Comparison of ENCODE assay signal across 8 cellular contexts in genomic region chr19:35879770-35880317, GRCh38. TPM values are rescaled to one million over a fixed set of nuclear protein-coding genes. Genes with fewer than 3 reads are reported as not detected.
DNase-seq lines count a peak whose midpoint lies in the region; ATAC-seq, FAIRE-seq and TF ChIP-seq lines count a peak whose summit lies in the region.

No MANE protein-coding gene starts in this region.

- H3K4me2 ChIP-seq in H1 (ENCODE audit: insufficient read depth in 1 of 2, low read depth in 2 of 2, low read length in 2 of 2) (peak overlapping the region; percentile 1 to 41; a peak in 3 of 4 replicates), mesendoderm (ENCODE audit: low read length) (no peak overlapping the region)

- H3K9ac ChIP-seq in H1 (replicated peaks in 1 of 4; ENCODE audit: extremely low read depth in 1 of 4, low read depth in 3 of 4, low read length in 3 of 4) (no peak overlapping the region), mesendoderm (ENCODE audit: low read length) (no peak overlapping the region)

- H3K4me3 Mint-ChIP-seq in activated CD8-positive, alpha-beta memory T cell treated with anti-CD3 and anti-CD28 coated beads, Interleukin-2, amount 10 ng/mL, durations not matched to agents 7 days and 5 days, result no peak overlapping the region
- no peak overlapping the region for H3K4me3 Mint-ChIP-seq in stimulated activated memory B cell treated with anti-CD40 and anti-IgM and Interleukin-4, amounts not matched to agents 10 μg/mL and 1 μg/mL and 100 μg/mL, for 72 hours

- no peaks in the 10 kb centered on the region for H4K20me1 ChIP-seq in H1 (replicated peaks in 1 of 2; ENCODE audit: control insufficient read depth in 1 of 2, insufficient read depth in 2 of 2, low read length in 2 of 2)

- no peaks in the 10 kb centered on the region for H3K9me3 Mint-ChIP-seq in activated CD8-positive, alpha-beta memory T cell treated with anti-CD3 and anti-CD28 coated beads, Interleukin-2, amount 10 ng/mL, durations not matched to agents 7 days and 5 days (ENCODE audit: low read depth)
- H3K9me3 Mint-ChIP-seq in stimulated activated memory B cell treated with anti-CD40 and anti-IgM and Interleukin-4, amounts not matched to agents 10 μg/mL and 1 μg/mL and 100 μg/mL, for 72 hours, result no peaks in the 10 kb centered on the region

- no peak for TF ChIP-seq POLR2A in H1 (IDR thresholded peaks at IDR 0.05; ENCODE audit: control extremely low read depth in 1 of 2, low read depth in 2 of 2, low read length in 2 of 2)

- H2BK120ac ChIP-seq in H1 (replicated peaks; ENCODE audit: low read depth, low read length), result no peak overlapping the region
- no peak overlapping the region for H2BK120ac ChIP-seq in mesendoderm (ENCODE audit: low read depth, low read length)

- no peak overlapping the region for H3K56ac ChIP-seq in H1 (replicated peaks; ENCODE audit: insufficient read length, low read depth, low read length)
- no peak overlapping the region for H3K56ac ChIP-seq in mesendoderm (ENCODE audit: low read length)

- H3K27me3 ChIP-seq in H1 (replicated peaks in 1 of 4; ENCODE audit: control insufficient read depth in 3 of 4, extremely low read depth in 1 of 4, insufficient read depth in 3 of 4, low read length in 3 of 4), result 0 out of 7 replicates have a peak, but pooled peaks cover 0 to 5% (median 1%) of the 10 kb centered on the region in 4 experiments
- H3K27me3 ChIP-seq in mesendoderm (ENCODE audit: insufficient read depth, low read length, poor library complexity), result no peaks in the 10 kb centered on the region

- peak overlapping the region in 1 of 4 experiments; percentile 30; a peak in 2 of 8 replicates for H3K4me3 ChIP-seq in H1 (ENCODE audit: extremely low read depth in 1 of 4, insufficient read depth in 2 of 4, low read depth in 3 of 4, low read length in 4 of 4)
- H3K4me3 ChIP-seq in mesendoderm (ENCODE audit: low read length), result no peak overlapping the region

- peak in 1 of 2 experiments; percentile 26; a peak in 1 of 4 replicates for TF ChIP-seq RAD21 in H1 (IDR thresholded peaks at IDR 0.05 in 1 of 2, conservative IDR thresholded peaks at IDR 0.05 in 1 of 2; ENCODE audit: low read depth in 2 of 2, low read length in 2 of 2)

- TF ChIP-seq EP300 in H1 (IDR thresholded peaks at IDR 0.05; ENCODE audit: borderline replicate concordance in 1 of 2, low read depth in 2 of 2, low read length in 2 of 2), result no peak

- TF ChIP-seq CTCF in H1 (IDR thresholded peaks at IDR 0.05; ENCODE audit: control extremely low read depth in 1 of 3, insufficient read depth in 1 of 3, low read depth in 1 of 3, low read length in 3 of 3), result no peak

- peak; percentile 57 for FAIRE-seq in H1 (lab: Jason Lieb, UNC)

- no peaks in the 10 kb centered on the region for H3K79me1 ChIP-seq in H1 (ENCODE audit: low read depth, low read length)
- no peaks in the 10 kb centered on the region for H3K79me1 ChIP-seq in mesendoderm (ENCODE audit: low read length)

- H4K8ac ChIP-seq in H1 (ENCODE audit: extremely low read depth, insufficient read depth, low read length) (no peak overlapping the region), mesendoderm (ENCODE audit: low read depth, low read length) (no peak overlapping the region)

- no peaks in the 10 kb centered on the region for H3K9me3 ChIP-seq in H1 (ENCODE audit: insufficient read depth in 2 of 2, low read depth in 1 of 2, low read length in 1 of 2)

- H4K5ac ChIP-seq in H1 (ENCODE audit: insufficient read length, low read depth, low read length), result no peak overlapping the region
- no peak overlapping the region for H4K5ac ChIP-seq in mesendoderm (ENCODE audit: low read length)

- H3K23ac ChIP-seq in H1 (ENCODE audit: insufficient read length) (no peak overlapping the region), mesendoderm (ENCODE audit: low read length) (no peak overlapping the region)

- H3K14ac ChIP-seq in H1 (ENCODE audit: insufficient read length), result no peak overlapping the region

- H3K18ac ChIP-seq in H1 (ENCODE audit: extremely low read depth, low read length), result no peak overlapping the region
- H3K18ac ChIP-seq in mesendoderm (ENCODE audit: low read length), result no peak overlapping the region

- no peaks in the 10 kb centered on the region for H3K36me3 Mint-ChIP-seq in activated CD8-positive, alpha-beta memory T cell treated with anti-CD3 and anti-CD28 coated beads, Interleukin-2, amount 10 ng/mL, durations not matched to agents 7 days and 5 days
- no peaks in the 10 kb centered on the region for H3K36me3 Mint-ChIP-seq in stimulated activated memory B cell treated with anti-CD40 and anti-IgM and Interleukin-4, amounts not matched to agents 10 μg/mL and 1 μg/mL and 100 μg/mL, for 72 hours

- no peaks in the 10 kb centered on the region for H3K23me2 ChIP-seq in H1 (ENCODE audit: low read depth, low read length)

- CTCF ChIA-PET in activated CD8-positive, alpha-beta memory T cell treated with anti-CD3 and anti-CD28 coated beads, Interleukin-2, amount 10 ng/mL, durations not matched to agents 7 days and 5 days (lab: Charles Lee), result interaction anchor here (0.9 to 5.7 kb wide), 8 partner anchors 19 to 225 kb away, joined by 3 to 88 read pairs (median 3); partner anchors contain the start of gene IGFLR1
- CTCF ChIA-PET in H1 (lab: Charles Lee; ENCODE audit: partially characterized antibody), result interaction anchor here (0.8 to 1.5 kb wide), 7 partner anchors 10 to 79 kb away, joined by 3 to 5 read pairs (median 3); no protein-coding TSS in a partner anchor

- DNase-seq in A172 (ENCODE audit: low spot score) (peak; percentile 90), NOMO-1 (lab: John Stamatoyannopoulos, UW; ENCODE audit: unreplicated experiment in 2 of 2) (peak; percentile 91 to 93), H1 (ENCODE audit: low read depth in 1 of 2, low spot score in 2 of 2) (peak; percentile 64 to 99), mesendoderm (peak; percentile 93)
- DNase-seq in activated CD8-positive, alpha-beta memory T cell treated with anti-CD3 and anti-CD28 coated beads, Interleukin-2, amount 10 ng/mL, durations not matched to agents 7 days and 5 days, result peak; percentile 90

- H2BK12ac ChIP-seq in H1 (ENCODE audit: low read depth, low read length), result no peak overlapping the region

- 8% methylated on average over 24 of the region's 28 CpGs; no CpG with 5 or more reads in 1 of the 2 experiments for WGBS in H1 (ENCODE audit: extremely low coverage in 1 of 2, insufficient coverage in 1 of 2, insufficient read length in 1 of 2, insufficient replicate concordance in 2 of 2, low coverage in 1 of 2, low lambda C conversion rate in 2 of 2, missing lambda C conversion rate in 1 of 2), 2 experiments
- WGBS in mesendoderm (ENCODE audit: extremely low coverage, insufficient coverage, low lambda C conversion rate), result no CpG with 5 or more reads among the region's 28 CpGs

- no peak overlapping the region for H3K27ac Mint-ChIP-seq in activated CD8-positive, alpha-beta memory T cell treated with anti-CD3 and anti-CD28 coated beads, Interleukin-2, amount 10 ng/mL, durations not matched to agents 7 days and 5 days
- no peak overlapping the region for H3K27ac Mint-ChIP-seq in stimulated activated memory B cell treated with anti-CD40 and anti-IgM and Interleukin-4, amounts not matched to agents 10 μg/mL and 1 μg/mL and 100 μg/mL, for 72 hours

- no peak overlapping the region for H3K27ac ChIP-seq in H1 (ENCODE audit: low read depth, low read length)
- H3K27ac ChIP-seq in mesendoderm (ENCODE audit: low read depth, low read length), result no peak overlapping the region

- no peak overlapping the region for H4K91ac ChIP-seq in H1 (replicated peaks; ENCODE audit: insufficient read length, low read length)

- no peak overlapping the region for H2AK5ac ChIP-seq in H1 (ENCODE audit: low read depth, low read length)
- no peak overlapping the region for H2AK5ac ChIP-seq in mesendoderm (ENCODE audit: low read length)

- H3K4ac ChIP-seq in H1 (replicated peaks; ENCODE audit: insufficient read length, low read depth, low read length), result no peak overlapping the region
- no peak overlapping the region for H3K4ac ChIP-seq in mesendoderm (ENCODE audit: low read depth, low read length)

- POLR2A ChIA-PET in H1 (lab: Charles Lee; ENCODE audit: partially characterized antibody), result interaction anchor here (0.8 to 1.6 kb wide), 2 partner anchors 10 to 21 kb away, joined by 4 to 6 read pairs; partner anchors contain the start of gene NFKBID

- no peak overlapping the region for H2BK20ac ChIP-seq in H1 (ENCODE audit: low read length)

- H3K27me3 Mint-ChIP-seq in activated CD8-positive, alpha-beta memory T cell treated with anti-CD3 and anti-CD28 coated beads, Interleukin-2, amount 10 ng/mL, durations not matched to agents 7 days and 5 days, result peaks cover 20% of the 10 kb centered on the region
- H3K27me3 Mint-ChIP-seq in stimulated activated memory B cell treated with anti-CD40 and anti-IgM and Interleukin-4, amounts not matched to agents 10 μg/mL and 1 μg/mL and 100 μg/mL, for 72 hours, result peaks cover 52% of the 10 kb centered on the region

- ATAC-seq in GM21381 (IDR thresholded peaks at IDR 0.05; ENCODE audit: unreplicated experiment) (peak; percentile 57), HG02642 (IDR thresholded peaks at IDR 0.05; ENCODE audit: poor library complexity, unreplicated experiment) (no peak)
- peak; percentile 94 for ATAC-seq in activated CD8-positive, alpha-beta memory T cell treated with anti-CD3 and anti-CD28 coated beads, Interleukin-2, amount 10 ng/mL, durations not matched to agents 7 days and 5 days
- peak; percentile 59 for ATAC-seq in stimulated activated memory B cell treated with anti-CD40 and anti-IgM and Interleukin-4, amounts not matched to agents 10 μg/mL and 1 μg/mL and 100 μg/mL, for 72 hours

- H3K79me2 ChIP-seq in H1 (ENCODE audit: control insufficient read depth in 1 of 2, insufficient read depth in 2 of 2, low read length in 2 of 2) (no peaks in the 10 kb centered on the region), mesendoderm (ENCODE audit: control insufficient read depth, insufficient read depth, low read length) (no peaks in the 10 kb centered on the region)

- H3K4me1 ChIP-seq in H1 (replicated peaks in 1 of 4; ENCODE audit: control insufficient read depth in 3 of 4, insufficient read depth in 4 of 4, low read length in 3 of 4), result peaks cover 0 to 6% (median 1%) of the 10 kb centered on the region in 4 experiments; a peak in 3 of 7 replicates
- no peaks in the 10 kb centered on the region for H3K4me1 ChIP-seq in mesendoderm (ENCODE audit: control insufficient read depth, low read depth, low read length)

- H2BK5ac ChIP-seq in H1 (ENCODE audit: low read depth, low read length) (no peak overlapping the region), mesendoderm (ENCODE audit: low read length) (no peak overlapping the region)

- H2AFZ ChIP-seq in H1 (ENCODE audit: low read length), result no peak overlapping the region

- H3K36me3 ChIP-seq in H1 (ENCODE audit: control insufficient read depth in 2 of 4, insufficient read depth in 4 of 4, low read length in 3 of 4) (no peaks in the 10 kb centered on the region; a peak in 1 of 8 replicates), mesendoderm (ENCODE audit: control insufficient read depth, insufficient read depth, low read length) (no peaks in the 10 kb centered on the region)

- H2BK15ac ChIP-seq in H1 (ENCODE audit: low read length), result no peak overlapping the region
- H2BK15ac ChIP-seq in mesendoderm (replicated peaks; ENCODE audit: low read depth), result no peak overlapping the region

- peaks cover 6% of the 10 kb centered on the region for H3K4me1 Mint-ChIP-seq in activated CD8-positive, alpha-beta memory T cell treated with anti-CD3 and anti-CD28 coated beads, Interleukin-2, amount 10 ng/mL, durations not matched to agents 7 days and 5 days
- peaks cover 30% of the 10 kb centered on the region for H3K4me1 Mint-ChIP-seq in stimulated activated memory B cell treated with anti-CD40 and anti-IgM and Interleukin-4, amounts not matched to agents 10 μg/mL and 1 μg/mL and 100 μg/mL, for 72 hours

RNA-seq across cellular contexts. Expression of gene APLP1, which starts 11.5 kb away (rescaled TPM):
- 39.8 and 52.5 TPM in 2 replicates for total RNA-seq in A172 (2014; rRNA removed; shearing (Covaris generic))
- total RNA-seq in activated CD8-positive, alpha-beta memory T cell treated with anti-CD3 and anti-CD28 coated beads, Interleukin-2, amount 10 ng/mL, durations not matched to agents 7 days and 5 days, result 1 to 10 TPM; 1.5 to 2.0 TPM
- 22.0 and 22.2 TPM in 2 replicates for total RNA-seq in H1 (2021; fragmentation: NEBNext Ultra II Directional; extraction: Animal tissue kit (Norgen Biotek cat#: 25700))
- polyA plus RNA-seq in H1 (2011; rRNA removed), result 19.9 and 32.4 TPM in 2 replicates
- 18.3 TPM for polyA plus RNA-seq in H1 (2011; cell fraction: cytosol; rRNA removed)
- polyA plus RNA-seq in H1 (2011; cell fraction: nucleus; rRNA removed), result 37.2 TPM
- 18.3 to 26.1 TPM (median 22.6 TPM) in 4 replicates for polyA plus RNA-seq in H1 (2012, experiment 1 of 2)
- 52.7 TPM for polyA plus RNA-seq in H1 (2012, experiment 2 of 2)
- 43.9 TPM for polyA plus RNA-seq in H1 (2013, experiment 1 of 2)
- 44.0 TPM for polyA plus RNA-seq in H1 (2013, experiment 2 of 2)
- 8.1 and 9.1 TPM in 2 replicates for polyA minus RNA-seq in H1 (2011; rRNA and poly(A)+ RNA removed)
- 8.1 TPM for polyA minus RNA-seq in H1 (2011; cell fraction: cytosol; rRNA and poly(A)+ RNA removed)
- 9.3 TPM for polyA minus RNA-seq in H1 (2011; cell fraction: nucleus; rRNA and poly(A)+ RNA removed)
- polyA plus RNA-seq in mesendoderm (2013, experiment 1 of 2), result 8.0 TPM
- polyA plus RNA-seq in mesendoderm (2013, experiment 2 of 2), result 7.9 TPM

RNA-seq across cellular contexts. Expression of gene NFKBID, which starts 20.5 kb away (rescaled TPM):
- 1.7 and 2.3 TPM in 2 replicates for total RNA-seq in A172 (2014; rRNA removed; shearing (Covaris generic))
- total RNA-seq in activated CD8-positive, alpha-beta memory T cell treated with anti-CD3 and anti-CD28 coated beads, Interleukin-2, amount 10 ng/mL, durations not matched to agents 7 days and 5 days, result 10 to 100 TPM; 52.7 to 52.9 TPM
- total RNA-seq in H1 (2021; fragmentation: NEBNext Ultra II Directional; extraction: Animal tissue kit (Norgen Biotek cat#: 25700)), result 12.0 and 13.2 TPM in 2 replicates
- 10.0 and 22.1 TPM in 2 replicates for polyA plus RNA-seq in H1 (2011; rRNA removed)
- 8.7 TPM for polyA plus RNA-seq in H1 (2011; cell fraction: cytosol; rRNA removed)
- polyA plus RNA-seq in H1 (2011; cell fraction: nucleus; rRNA removed), result 39.2 TPM
- polyA plus RNA-seq in H1 (2012, experiment 1 of 2), result 4.9 to 9.4 TPM (median 8.5 TPM) in 4 replicates
- 5.1 TPM for polyA plus RNA-seq in H1 (2012, experiment 2 of 2)
- 9.8 TPM for polyA plus RNA-seq in H1 (2013, experiment 1 of 2)
- 11.0 TPM for polyA plus RNA-seq in H1 (2013, experiment 2 of 2)
- polyA minus RNA-seq in H1 (2011; rRNA and poly(A)+ RNA removed), result 7.3 and 8.1 TPM in 2 replicates
- 5.7 TPM for polyA minus RNA-seq in H1 (2011; cell fraction: cytosol; rRNA and poly(A)+ RNA removed)
- 27.4 TPM for polyA minus RNA-seq in H1 (2011; cell fraction: nucleus; rRNA and poly(A)+ RNA removed)
- polyA plus RNA-seq in mesendoderm (2013, experiment 1 of 2), result 5.1 TPM
- 5.1 TPM for polyA plus RNA-seq in mesendoderm (2013, experiment 2 of 2)

RNA-seq across cellular contexts. Expression of gene HCST, which starts 22.5 kb away (rescaled TPM):
- total RNA-seq in A172 (2014; rRNA removed; shearing (Covaris generic)), result 0.69 TPM in 1 of 2 replicates, not detected in the other
- 100 to 1,000 TPM; 184 to 195 TPM for total RNA-seq in activated CD8-positive, alpha-beta memory T cell treated with anti-CD3 and anti-CD28 coated beads, Interleukin-2, amount 10 ng/mL, durations not matched to agents 7 days and 5 days
- 1.1 TPM in 1 of 2 replicates, not detected in the other for total RNA-seq in H1 (2021; fragmentation: NEBNext Ultra II Directional; extraction: Animal tissue kit (Norgen Biotek cat#: 25700))
- polyA plus RNA-seq in H1 (2011; rRNA removed), result 2.8 and 3.0 TPM in 2 replicates
- 1.5 TPM for polyA plus RNA-seq in H1 (2011; cell fraction: cytosol; rRNA removed)
- polyA plus RNA-seq in H1 (2011; cell fraction: nucleus; rRNA removed), result 1.0 TPM
- polyA plus RNA-seq in H1 (2012, experiment 1 of 2), result 0.90 to 1.8 TPM (median 1.3 TPM) in 4 replicates
- polyA plus RNA-seq in H1 (2012, experiment 2 of 2), result 4.3 TPM
- 3.4 TPM for polyA plus RNA-seq in H1 (2013, experiment 1 of 2)
- polyA plus RNA-seq in H1 (2013, experiment 2 of 2), result 4.7 TPM
- polyA minus RNA-seq in H1 (2011; rRNA and poly(A)+ RNA removed), result 0.73 TPM in 1 of 2 replicates, not detected in the other
- not detected for polyA minus RNA-seq in H1 (2011; cell fraction: cytosol; rRNA and poly(A)+ RNA removed)
- not detected for polyA minus RNA-seq in H1 (2011; cell fraction: nucleus; rRNA and poly(A)+ RNA removed)
- polyA plus RNA-seq in mesendoderm (2013, experiment 1 of 2), result 3.3 TPM
- polyA plus RNA-seq in mesendoderm (2013, experiment 2 of 2), result 3.4 TPM

RNA-seq across cellular contexts. Expression of gene KIRREL2, which starts 23.1 kb away (rescaled TPM):
- total RNA-seq in A172 (2014; rRNA removed; shearing (Covaris generic)), result 0.62 and 0.83 TPM in 2 replicates
- 1 to 10 TPM; 1.1 to 1.4 TPM for total RNA-seq in activated CD8-positive, alpha-beta memory T cell treated with anti-CD3 and anti-CD28 coated beads, Interleukin-2, amount 10 ng/mL, durations not matched to agents 7 days and 5 days
- total RNA-seq in H1 (2021; fragmentation: NEBNext Ultra II Directional; extraction: Animal tissue kit (Norgen Biotek cat#: 25700)), result 4.6 TPM in 2 replicates
- 2.4 and 3.3 TPM in 2 replicates for polyA plus RNA-seq in H1 (2011; rRNA removed)
- 2.6 TPM for polyA plus RNA-seq in H1 (2011; cell fraction: cytosol; rRNA removed)
- polyA plus RNA-seq in H1 (2011; cell fraction: nucleus; rRNA removed), result 7.0 TPM
- polyA plus RNA-seq in H1 (2012, experiment 1 of 2), result 3.4 to 4.7 TPM (median 4.0 TPM) in 4 replicates
- 2.8 TPM for polyA plus RNA-seq in H1 (2012, experiment 2 of 2)
- 4.8 TPM for polyA plus RNA-seq in H1 (2013, experiment 1 of 2)
- 4.4 TPM for polyA plus RNA-seq in H1 (2013, experiment 2 of 2)
- 1.2 and 2.4 TPM in 2 replicates for polyA minus RNA-seq in H1 (2011; rRNA and poly(A)+ RNA removed)
- 2.2 TPM for polyA minus RNA-seq in H1 (2011; cell fraction: cytosol; rRNA and poly(A)+ RNA removed)
- polyA minus RNA-seq in H1 (2011; cell fraction: nucleus; rRNA and poly(A)+ RNA removed), result 1.7 TPM
- polyA plus RNA-seq in mesendoderm (2013, experiment 1 of 2), result 1.2 TPM
- 1.2 TPM for polyA plus RNA-seq in mesendoderm (2013, experiment 2 of 2)

RNA-seq across cellular contexts. Expression of gene NPHS1, which starts 27.5 kb away (rescaled TPM):
- total RNA-seq in A172 (2014; rRNA removed; shearing (Covaris generic)), result not detected in 2 replicates
- total RNA-seq in activated CD8-positive, alpha-beta memory T cell treated with anti-CD3 and anti-CD28 coated beads, Interleukin-2, amount 10 ng/mL, durations not matched to agents 7 days and 5 days, result not detected
- total RNA-seq in H1 (2021; fragmentation: NEBNext Ultra II Directional; extraction: Animal tissue kit (Norgen Biotek cat#: 25700)), result 0.40 and 1.4 TPM in 2 replicates
- polyA plus RNA-seq in H1 (2011; rRNA removed), result 1.3 and 1.9 TPM in 2 replicates
- 2.6 TPM for polyA plus RNA-seq in H1 (2011; cell fraction: cytosol; rRNA removed)
- 8.1 TPM for polyA plus RNA-seq in H1 (2011; cell fraction: nucleus; rRNA removed)
- polyA plus RNA-seq in H1 (2012, experiment 1 of 2), result 0.87 to 1.9 TPM (median 1.4 TPM) in 4 replicates
- polyA plus RNA-seq in H1 (2012, experiment 2 of 2), result 0.34 TPM
- 0.69 TPM for polyA plus RNA-seq in H1 (2013, experiment 1 of 2)
- 0.68 TPM for polyA plus RNA-seq in H1 (2013, experiment 2 of 2)
- 0.63 and 0.73 TPM in 2 replicates for polyA minus RNA-seq in H1 (2011; rRNA and poly(A)+ RNA removed)
- 0.73 TPM for polyA minus RNA-seq in H1 (2011; cell fraction: cytosol; rRNA and poly(A)+ RNA removed)
- 1.7 TPM for polyA minus RNA-seq in H1 (2011; cell fraction: nucleus; rRNA and poly(A)+ RNA removed)
- 0.06 TPM for polyA plus RNA-seq in mesendoderm (2013, experiment 1 of 2)
- polyA plus RNA-seq in mesendoderm (2013, experiment 2 of 2), result 0.18 TPM

Comparison
In these comparisons a context has a peak if more than half of its experiments do, and no peak if none do; other contexts are left out.
1. RNA of gene HCST, which starts 22.5 kb away (total RNA-seq): 184 to 195 TPM in activated CD8-positive, alpha-beta memory T cell treated with anti-CD3 and anti-CD28 coated beads, Interleukin-2, amount 10 ng/mL, durations not matched to agents 7 days and 5 days; 1.1 TPM in H1 and 0.69 TPM in A172; every median in the first group is over 10 times any median in the second.
2. Peak in every context shown above with its lines, with median percentiles within 50 percentile points of each other: DNase-seq.